ENCODE assay signal across 8 cellular contexts in the genomic region with DNA sequence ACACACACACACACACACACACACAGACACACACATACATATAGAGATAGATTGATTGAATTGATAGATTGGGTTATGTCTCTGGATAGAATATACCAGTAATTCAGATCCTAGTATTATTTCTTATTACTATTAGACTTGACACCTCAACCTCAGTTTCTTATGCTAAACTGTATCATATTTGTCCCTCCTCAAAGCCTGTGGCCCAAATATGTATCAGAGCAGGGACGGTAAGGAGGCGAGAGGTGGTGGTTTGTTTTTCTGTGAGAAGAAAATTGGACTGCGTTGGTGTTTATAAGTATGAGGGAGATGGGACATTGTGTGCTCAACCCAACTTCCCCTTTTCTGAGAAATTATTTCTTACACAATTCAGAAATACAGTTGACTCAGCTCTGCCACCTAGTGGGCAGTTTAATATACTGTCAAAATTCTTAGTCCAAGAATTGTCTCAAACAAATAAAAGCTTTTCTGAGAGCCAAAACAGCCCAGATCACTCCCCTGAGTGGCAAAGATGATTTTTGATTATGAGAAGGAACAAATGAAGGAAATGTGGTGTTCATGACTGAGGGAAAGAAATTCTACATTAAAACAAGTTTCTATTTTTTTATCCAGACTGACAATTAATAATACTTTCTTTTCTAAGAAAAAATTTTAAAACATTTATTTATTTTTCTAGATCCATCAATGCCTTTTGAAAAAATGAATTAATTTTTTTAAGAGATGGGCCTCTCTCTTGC. TPM values are rescaled to one million over a fixed set of nuclear protein-coding genes. Genes with fewer than 3 reads are reported as not detected.
DNase-seq lines count a peak whose midpoint lies in the region; ATAC-seq and TF ChIP-seq lines count a peak whose summit lies in the region.

No MANE protein-coding gene starts in this region.

- ATAC-seq in omental fat pad (ENCODE audit: low FRiP score) (peak; percentile 85), upper lobe of right lung (peak; percentile 90)

- peak overlapping the region; percentile 88 for H3K27ac Mint-ChIP-seq in activated T-helper 2 cell treated with anti-CD3 and anti-CD28 coated beads, Interferon-gamma antibody, Interleukin-2, Interleukin-4, amounts not matched to agents 10 μg/mL and 5 μg/mL and 100 μg/mL, durations not matched to agents 14 hours and 24 hours and 36 hours

- TF ChIP-seq CTCF in LNCaP clone FGC (IDR thresholded peaks at IDR 0.05; ENCODE audit: control insufficient read depth, extremely low read depth, insufficient read depth) (peak; percentile 59), fibroblast of villous mesenchyme (IDR thresholded peaks at IDR 0.05; ENCODE audit: insufficient read depth, low read depth, low read length) (peak; percentile 69), omental fat pad (IDR thresholded peaks at IDR 0.05) (peak in 2 of 3 donors; percentile 78 to 97), upper lobe of right lung (IDR thresholded peaks at IDR 0.05) (peak; percentile 81)

- H3K27ac ChIP-seq in upper lobe of right lung: peak overlapping the region; percentile 91

- intact Hi-C loops in activated T-helper 2 cell treated with anti-CD3 and anti-CD28 coated beads, Interferon-gamma antibody, Interleukin-2, Interleukin-4, amounts not matched to agents 10 μg/mL and 5 μg/mL and 100 μg/mL, durations not matched to agents 14 hours and 24 hours and 36 hours (cut with micrococcal nuclease): loop anchor here (1.0 kb wide), 3 partner anchors 10 to 115 kb away; no protein-coding TSS in a partner anchor
- intact Hi-C loops in upper lobe of right lung (cut with DNase I): no loop called here

- H3K9me3 Mint-ChIP-seq in activated T-helper 2 cell treated with anti-CD3 and anti-CD28 coated beads, Interferon-gamma antibody, Interleukin-2, Interleukin-4, amounts not matched to agents 10 μg/mL and 5 μg/mL and 100 μg/mL, durations not matched to agents 14 hours and 24 hours and 36 hours: no peaks in the 10 kb centered on the region

- H3K36me3 ChIP-seq in upper lobe of right lung: no peaks in the 10 kb centered on the region

- no peaks in the 10 kb centered on the region for H3K36me3 Mint-ChIP-seq in activated T-helper 2 cell treated with anti-CD3 and anti-CD28 coated beads, Interferon-gamma antibody, Interleukin-2, Interleukin-4, amounts not matched to agents 10 μg/mL and 5 μg/mL and 100 μg/mL, durations not matched to agents 14 hours and 24 hours and 36 hours (ENCODE audit: low read depth)

- peaks cover 25% of the 10 kb centered on the region for H3K4me1 Mint-ChIP-seq in activated T-helper 2 cell treated with anti-CD3 and anti-CD28 coated beads, Interferon-gamma antibody, Interleukin-2, Interleukin-4, amounts not matched to agents 10 μg/mL and 5 μg/mL and 100 μg/mL, durations not matched to agents 14 hours and 24 hours and 36 hours (ENCODE audit: low read depth)

- DNase-seq in NCI-H524 (lab: John Stamatoyannopoulos, UW) (peak; percentile 43 to 70), NCI-H524 treated with DMSO at 0.1 percent for 48 hours (lab: John Stamatoyannopoulos, UW) (no peak), LNCaP clone FGC (ENCODE audit: low read depth) (no peak), RPMI7951 (ENCODE audit: low read depth) (peak; percentile 73), fibroblast of villous mesenchyme (ENCODE audit: low read depth) (peak; percentile 90), omental fat pad (ENCODE audit: low spot score) (no peak), upper lobe of right lung (no peak)
- DNase-seq in activated T-helper 2 cell treated with anti-CD3 and anti-CD28 coated beads, Interferon-gamma antibody, Interleukin-2, Interleukin-4, amounts not matched to agents 10 μg/mL and 5 μg/mL and 100 μg/mL, durations not matched to agents 14 hours and 24 hours and 36 hours (ENCODE audit: low spot score): peak; percentile 52

- no peaks in the 10 kb centered on the region for H3K27me3 ChIP-seq in upper lobe of right lung

- H3K9me3 ChIP-seq in upper lobe of right lung: no peaks in the 10 kb centered on the region

- H3K4me3 ChIP-seq in LNCaP clone FGC (ENCODE audit: low read depth, low read length): no peak overlapping the region
- H3K4me3 ChIP-seq in fibroblast of villous mesenchyme (ENCODE audit: low read depth, low read length): no peak overlapping the region
- no peak overlapping the region for H3K4me3 ChIP-seq in upper lobe of right lung

- H3K4me3 Mint-ChIP-seq in activated T-helper 2 cell treated with anti-CD3 and anti-CD28 coated beads, Interferon-gamma antibody, Interleukin-2, Interleukin-4, amounts not matched to agents 10 μg/mL and 5 μg/mL and 100 μg/mL, durations not matched to agents 14 hours and 24 hours and 36 hours (ENCODE audit: low read depth): peak overlapping the region; percentile 54

- H3K27me3 Mint-ChIP-seq in activated T-helper 2 cell treated with anti-CD3 and anti-CD28 coated beads, Interferon-gamma antibody, Interleukin-2, Interleukin-4, amounts not matched to agents 10 μg/mL and 5 μg/mL and 100 μg/mL, durations not matched to agents 14 hours and 24 hours and 36 hours (ENCODE audit: low read depth): no peaks in the 10 kb centered on the region

- H3K4me1 ChIP-seq in upper lobe of right lung: peaks cover 39% of the 10 kb centered on the region

RNA-seq across cellular contexts. Expression of a gene that starts 10.8 kb away (rescaled TPM):
- 18.0 and 21.3 TPM in 2 replicates for total RNA-seq in RPMI7951 (2014; rRNA removed; shearing (Covaris generic))
- total RNA-seq in activated T-helper 2 cell treated with anti-CD3 and anti-CD28 coated beads, Interferon-gamma antibody, Interleukin-2, Interleukin-4, amounts not matched to agents 10 μg/mL and 5 μg/mL and 100 μg/mL, durations not matched to agents 14 hours and 24 hours and 36 hours: 37.8 and 39.1 TPM in 2 replicates
- total RNA-seq in fibroblast of villous mesenchyme: 69.5 and 205 TPM in 2 replicates
- 1,000 to 10,000 TPM; 1,118 to 3,262 (median 1,971) TPM for total RNA-seq in omental fat pad
- total RNA-seq in upper lobe of right lung: 945 TPM

RNA-seq across cellular contexts. Expression of a gene that starts 14.3 kb away (rescaled TPM):
- 0.12 TPM in 1 of 2 replicates, not detected in the other for total RNA-seq in RPMI7951 (2014; rRNA removed; shearing (Covaris generic))
- total RNA-seq in activated T-helper 2 cell treated with anti-CD3 and anti-CD28 coated beads, Interferon-gamma antibody, Interleukin-2, Interleukin-4, amounts not matched to agents 10 μg/mL and 5 μg/mL and 100 μg/mL, durations not matched to agents 14 hours and 24 hours and 36 hours: not detected in 2 replicates
- total RNA-seq in fibroblast of villous mesenchyme (not detected in 2 replicates), omental fat pad (not detected), upper lobe of right lung (not detected)

RNA-seq across cellular contexts. Expression of a gene that starts 42.7 kb away (rescaled TPM):
- 16.5 and 17.1 TPM in 2 replicates for total RNA-seq in RPMI7951 (2014; rRNA removed; shearing (Covaris generic))
- total RNA-seq in activated T-helper 2 cell treated with anti-CD3 and anti-CD28 coated beads, Interferon-gamma antibody, Interleukin-2, Interleukin-4, amounts not matched to agents 10 μg/mL and 5 μg/mL and 100 μg/mL, durations not matched to agents 14 hours and 24 hours and 36 hours: 13.2 and 14.7 TPM in 2 replicates
- 11.2 and 14.8 TPM in 2 replicates for total RNA-seq in fibroblast of villous mesenchyme
- 10 to 100 TPM; 19.0 to 31.4 (median 24.0) TPM for total RNA-seq in omental fat pad
- total RNA-seq in upper lobe of right lung: 21.4 TPM

RNA-seq across cellular contexts. Expression of a gene that starts 42.8 kb away (rescaled TPM):
- 1.3 and 2.0 TPM in 2 replicates for total RNA-seq in RPMI7951 (2014; rRNA removed; shearing (Covaris generic))
- 4.1 TPM in 2 replicates for total RNA-seq in activated T-helper 2 cell treated with anti-CD3 and anti-CD28 coated beads, Interferon-gamma antibody, Interleukin-2, Interleukin-4, amounts not matched to agents 10 μg/mL and 5 μg/mL and 100 μg/mL, durations not matched to agents 14 hours and 24 hours and 36 hours
- total RNA-seq in fibroblast of villous mesenchyme: 1.3 and 1.6 TPM in 2 replicates
- total RNA-seq in omental fat pad: 1 to 10 TPM in 1 of 4 donors, under 1 TPM in 3; 0.32 to 1.7 (median 0.58) TPM
- total RNA-seq in upper lobe of right lung: 0.69 TPM

RNA-seq across cellular contexts. Expression of a gene that starts 49.4 kb away (rescaled TPM):
- total RNA-seq in RPMI7951 (2014; rRNA removed; shearing (Covaris generic)): 29.7 and 31.3 TPM in 2 replicates
- total RNA-seq in activated T-helper 2 cell treated with anti-CD3 and anti-CD28 coated beads, Interferon-gamma antibody, Interleukin-2, Interleukin-4, amounts not matched to agents 10 μg/mL and 5 μg/mL and 100 μg/mL, durations not matched to agents 14 hours and 24 hours and 36 hours: 38.1 and 39.4 TPM in 2 replicates
- total RNA-seq in fibroblast of villous mesenchyme (31.6 and 40.2 TPM in 2 replicates), omental fat pad (10 to 100 TPM; 15.4 to 34.0 (median 28.3) TPM), upper lobe of right lung (32.8 TPM)

Comparison
In these comparisons a context has a peak if more than half of its experiments do, and no peak if none do; other contexts are left out.
1. DNase-seq: peak in NCI-H524 (2 of 2), RPMI7951 (single experiment), activated T-helper 2 cell treated with anti-CD3 and anti-CD28 coated beads, Interferon-gamma antibody, Interleukin-2, Interleukin-4, amounts not matched to agents 10 μg/mL and 5 μg/mL and 100 μg/mL, durations not matched to agents 14 hours and 24 hours and 36 hours (single experiment) and fibroblast of villous mesenchyme (single experiment); none in NCI-H524 treated with DMSO at 0.1 percent for 48 hours (single experiment), LNCaP clone FGC (single experiment), omental fat pad (single experiment) and upper lobe of right lung (single experiment).
2. Peak in every context shown above with its lines, with median percentiles within 50 percentile points of each other: CTCF ChIP-seq.